ENCODE assay signal across 2 cellular contexts in genomic region chr6:159983641-159984080, GRCh38.
TF ChIP-seq lines count a peak whose summit lies in the region.

No MANE protein-coding gene starts in this region.

TF ChIP-seq in liver, 16 proteins besides CTCF, POLR2A, EP300 and RAD21 (continued from another document):
- TF ChIP-seq RXRA (IDR thresholded peaks at IDR 0.05): no peak
- no peak for TF ChIP-seq YY1 (IDR thresholded peaks at IDR 0.05)
- no peak for TF ChIP-seq FOXA1 (IDR thresholded peaks at IDR 0.05)
- no peak for TF ChIP-seq EGR1 (IDR thresholded peaks at IDR 0.05; ENCODE audit: low read depth in 2 of 2)
- TF ChIP-seq TAF1 (conservative IDR thresholded peaks at IDR 0.05): no peak
- no peak for TF ChIP-seq ZBTB33 (IDR thresholded peaks at IDR 0.05)
- TF ChIP-seq, protein P1, sequence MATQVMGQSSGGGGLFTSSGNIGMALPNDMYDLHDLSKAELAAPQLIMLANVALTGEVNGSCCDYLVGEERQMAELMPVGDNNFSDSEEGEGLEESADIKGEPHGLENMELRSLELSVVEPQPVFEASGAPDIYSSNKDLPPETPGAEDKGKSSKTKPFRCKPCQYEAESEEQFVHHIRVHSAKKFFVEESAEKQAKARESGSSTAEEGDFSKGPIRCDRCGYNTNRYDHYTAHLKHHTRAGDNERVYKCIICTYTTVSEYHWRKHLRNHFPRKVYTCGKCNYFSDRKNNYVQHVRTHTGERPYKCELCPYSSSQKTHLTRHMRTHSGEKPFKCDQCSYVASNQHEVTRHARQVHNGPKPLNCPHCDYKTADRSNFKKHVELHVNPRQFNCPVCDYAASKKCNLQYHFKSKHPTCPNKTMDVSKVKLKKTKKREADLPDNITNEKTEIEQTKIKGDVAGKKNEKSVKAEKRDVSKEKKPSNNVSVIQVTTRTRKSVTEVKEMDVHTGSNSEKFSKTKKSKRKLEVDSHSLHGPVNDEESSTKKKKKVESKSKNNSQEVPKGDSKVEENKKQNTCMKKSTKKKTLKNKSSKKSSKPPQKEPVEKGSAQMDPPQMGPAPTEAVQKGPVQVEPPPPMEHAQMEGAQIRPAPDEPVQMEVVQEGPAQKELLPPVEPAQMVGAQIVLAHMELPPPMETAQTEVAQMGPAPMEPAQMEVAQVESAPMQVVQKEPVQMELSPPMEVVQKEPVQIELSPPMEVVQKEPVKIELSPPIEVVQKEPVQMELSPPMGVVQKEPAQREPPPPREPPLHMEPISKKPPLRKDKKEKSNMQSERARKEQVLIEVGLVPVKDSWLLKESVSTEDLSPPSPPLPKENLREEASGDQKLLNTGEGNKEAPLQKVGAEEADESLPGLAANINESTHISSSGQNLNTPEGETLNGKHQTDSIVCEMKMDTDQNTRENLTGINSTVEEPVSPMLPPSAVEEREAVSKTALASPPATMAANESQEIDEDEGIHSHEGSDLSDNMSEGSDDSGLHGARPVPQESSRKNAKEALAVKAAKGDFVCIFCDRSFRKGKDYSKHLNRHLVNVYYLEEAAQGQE (IDR thresholded peaks at IDR 0.05): no peak
- TF ChIP-seq MAX (IDR thresholded peaks at IDR 0.05): no peak
- TF ChIP-seq GABPA (IDR thresholded peaks at IDR 0.05 in 1 of 2, conservative IDR thresholded peaks at IDR 0.05 in 1 of 2): no peak
- TF ChIP-seq JUND (IDR thresholded peaks at IDR 0.05): no peak
- TF ChIP-seq SP1 (IDR thresholded peaks at IDR 0.05): no peak
TF ChIP-seq in liver: peak in this region for 0.

TF ChIP-seq in HepG2, 621 proteins besides CTCF, POLR2A, EP300 and RAD21 (continued from another document):
- TF ChIP-seq, protein P2, sequence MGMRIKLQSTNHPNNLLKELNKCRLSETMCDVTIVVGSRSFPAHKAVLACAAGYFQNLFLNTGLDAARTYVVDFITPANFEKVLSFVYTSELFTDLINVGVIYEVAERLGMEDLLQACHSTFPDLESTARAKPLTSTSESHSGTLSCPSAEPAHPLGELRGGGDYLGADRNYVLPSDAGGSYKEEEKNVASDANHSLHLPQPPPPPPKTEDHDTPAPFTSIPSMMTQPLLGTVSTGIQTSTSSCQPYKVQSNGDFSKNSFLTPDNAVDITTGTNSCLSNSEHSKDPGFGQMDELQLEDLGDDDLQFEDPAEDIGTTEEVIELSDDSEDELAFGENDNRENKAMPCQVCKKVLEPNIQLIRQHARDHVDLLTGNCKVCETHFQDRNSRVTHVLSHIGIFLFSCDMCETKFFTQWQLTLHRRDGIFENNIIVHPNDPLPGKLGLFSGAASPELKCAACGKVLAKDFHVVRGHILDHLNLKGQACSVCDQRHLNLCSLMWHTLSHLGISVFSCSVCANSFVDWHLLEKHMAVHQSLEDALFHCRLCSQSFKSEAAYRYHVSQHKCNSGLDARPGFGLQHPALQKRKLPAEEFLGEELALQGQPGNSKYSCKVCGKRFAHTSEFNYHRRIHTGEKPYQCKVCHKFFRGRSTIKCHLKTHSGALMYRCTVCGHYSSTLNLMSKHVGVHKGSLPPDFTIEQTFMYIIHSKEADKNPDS (CRISPR knock-in tag; IDR thresholded peaks at IDR 0.05): no peak
- TF ChIP-seq ZNF292 (CRISPR knock-in tag; IDR thresholded peaks at IDR 0.05; ENCODE audit: borderline replicate concordance, low read depth): no peak
- TF ChIP-seq ISX (CRISPR knock-in tag; conservative IDR thresholded peaks at IDR 0.05): no peak
- TF ChIP-seq ZBTB10 (CRISPR knock-in tag; IDR thresholded peaks at IDR 0.05; ENCODE audit: borderline replicate concordance): no peak
- TF ChIP-seq ZNF747 (CRISPR knock-in tag; IDR thresholded peaks at IDR 0.05; ENCODE audit: borderline replicate concordance): no peak
- TF ChIP-seq ZNF281 (CRISPR knock-in tag; IDR thresholded peaks at IDR 0.05; ENCODE audit: borderline replicate concordance): no peak
- TF ChIP-seq SOX5 (CRISPR knock-in tag; IDR thresholded peaks at IDR 0.05; ENCODE audit: borderline replicate concordance): no peak
- TF ChIP-seq, protein P3, sequence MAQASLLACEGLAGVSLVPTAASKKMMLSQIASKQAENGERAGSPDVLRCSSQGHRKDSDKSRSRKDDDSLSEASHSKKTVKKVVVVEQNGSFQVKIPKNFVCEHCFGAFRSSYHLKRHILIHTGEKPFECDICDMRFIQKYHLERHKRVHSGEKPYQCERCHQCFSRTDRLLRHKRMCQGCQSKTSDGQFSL (CRISPR knock-in tag; IDR thresholded peaks at IDR 0.05): no peak
- TF ChIP-seq ZNF274 (CRISPR knock-in tag; IDR thresholded peaks at IDR 0.05): no peak
- no peak for TF ChIP-seq ZNF710 (CRISPR knock-in tag; IDR thresholded peaks at IDR 0.05; ENCODE audit: borderline replicate concordance)
- TF ChIP-seq ZNF577 (CRISPR knock-in tag; IDR thresholded peaks at IDR 0.05; ENCODE audit: borderline replicate concordance, low read depth): no peak
TF ChIP-seq in HepG2: peak in this region for 0.
